ENCODE assay signal across 11 cellular contexts in the genomic region with DNA sequence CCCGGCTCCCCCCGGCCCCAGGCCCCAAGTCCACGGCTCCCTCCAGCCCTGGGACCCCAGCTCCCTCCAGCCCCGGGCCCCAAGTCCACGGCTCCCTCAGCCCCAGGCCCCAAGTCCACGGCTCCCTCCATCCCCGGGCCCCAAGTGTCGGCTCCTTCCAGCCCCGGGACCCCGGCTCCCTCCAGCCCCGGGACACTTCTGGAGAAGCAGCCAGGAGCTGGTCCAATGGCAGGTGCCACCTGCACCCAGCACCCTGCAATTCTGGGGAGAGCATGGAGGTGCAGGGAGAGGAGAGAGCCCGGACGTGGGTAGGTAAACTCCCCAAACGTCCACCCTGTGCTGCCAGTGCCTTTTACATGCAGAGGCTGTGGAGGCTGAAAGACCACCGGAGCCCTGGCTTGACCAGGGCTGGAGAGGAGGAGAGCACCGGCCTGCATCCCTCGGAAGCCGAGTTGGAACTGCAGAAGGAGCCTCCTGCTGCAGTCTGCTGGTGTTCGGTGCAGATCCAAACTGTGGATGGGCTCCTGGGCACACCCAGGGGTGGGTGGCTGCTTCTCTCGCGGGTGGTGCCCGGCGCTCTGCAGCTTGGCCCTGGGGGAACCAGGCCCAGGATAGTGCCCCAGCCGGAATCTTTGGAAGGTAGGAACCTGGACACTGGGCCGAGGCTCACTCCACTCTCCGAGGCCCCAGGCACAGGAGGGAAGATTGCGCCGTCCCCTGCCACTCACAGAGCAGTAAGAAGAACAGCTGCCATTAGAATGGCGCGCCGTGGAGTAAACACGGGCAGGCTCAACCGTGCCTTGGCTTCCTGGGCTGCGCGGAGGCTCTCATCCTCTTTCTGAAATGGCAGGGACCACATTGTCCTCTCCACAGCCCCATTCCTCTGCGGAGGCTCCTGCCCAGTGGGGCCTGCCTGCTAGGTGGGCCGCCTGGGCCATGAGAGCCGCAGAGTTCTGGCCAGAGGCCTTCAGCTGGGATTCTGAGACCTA. TPM values are rescaled to one million over a fixed set of nuclear protein-coding genes. Genes with fewer than 3 reads are reported as not detected.
A peak's percentile ranks its signal among the peaks of the same experiment; 100 is the strongest.
DNase-seq lines count a peak whose midpoint lies in the region; ATAC-seq and TF ChIP-seq lines count a peak whose summit lies in the region.
"Had no signal": no experiment of that assay in that cellular context is flagged by ENCODE, and none has a peak within 500 bp of the region (broad histone marks: within the 10 kb centered on the region; RNA-seq: fewer than 3 reads in every experiment).

No MANE protein-coding gene starts in this region.

- H3K4me3 ChIP-seq in RWPE2 (ENCODE audit: severe bottlenecking) (no peak overlapping the region), ascending aorta (no peak overlapping the region)
- H3K4me3 ChIP-seq: upper lobe of left lung had no signal

- no peak overlapping the region for H3K27ac ChIP-seq in 22Rv1
- no peak overlapping the region for H3K27ac ChIP-seq in RWPE2 (ENCODE audit: poor library complexity, severe bottlenecking)
- H3K27ac ChIP-seq in ascending aorta, result no peak overlapping the region
- H3K27ac ChIP-seq: upper lobe of left lung had no signal

- no peaks in the 10 kb centered on the region for H3K4me1 ChIP-seq in RWPE2 (ENCODE audit: insufficient read depth, poor library complexity, severe bottlenecking)
- no peaks in the 10 kb centered on the region for H3K4me1 ChIP-seq in ascending aorta

- H3K36me3 ChIP-seq in RWPE2 (ENCODE audit: low read depth) (no peaks in the 10 kb centered on the region), ascending aorta (no peaks in the 10 kb centered on the region)
- H3K36me3 ChIP-seq: upper lobe of left lung had no signal

- intact Hi-C loops in ascending aorta (cut with DNase I), result no loop called here

- ATAC-seq in GM19463 (IDR thresholded peaks at IDR 0.05; ENCODE audit: unreplicated experiment) (peak; percentile 13), RWPE2 (ENCODE audit: low read depth) (peak; percentile 9; the same call in 2 of the 3 replicates), left lobe of liver (peak; percentile 18)

- DNase-seq in RWPE2 (ENCODE audit: low spot score) (peak; percentile 45), left lobe of liver (ENCODE audit: low spot score) (no peak), Ammon's horn (ENCODE audit: low spot score) (no peak), NCI-H446 treated with DMSO at 0.1 percent for 48 hours (lab: John Stamatoyannopoulos, UW) (no peak), ascending aorta (ENCODE audit: low spot score in 2 of 2) (no peak)
- no peak for DNase-seq in central memory CD4-positive, alpha-beta T cell
- DNase-seq: DMS153 had no signal

- H3K27me3 ChIP-seq in RWPE2 (ENCODE audit: insufficient read depth, poor library complexity, severe bottlenecking) (peaks cover 28% of the 10 kb centered on the region), ascending aorta (no peaks in the 10 kb centered on the region)

- H3K9me3 ChIP-seq in RWPE2 (ENCODE audit: severe bottlenecking) (no peaks in the 10 kb centered on the region), ascending aorta (no peaks in the 10 kb centered on the region)
- H3K9me3 ChIP-seq: upper lobe of left lung had no signal

- TF ChIP-seq CTCF in 22Rv1 (IDR thresholded peaks at IDR 0.05) (peak; percentile 71), RWPE2 (IDR thresholded peaks at IDR 0.05; ENCODE audit: poor library complexity, severe bottlenecking) (peak; percentile 52), ascending aorta (IDR thresholded peaks at IDR 0.05) (no peak)

RNA-seq across cellular contexts. Expression of gene SHH, which starts 14.7 kb away (rescaled TPM):
- 17.1 TPM for total RNA-seq in left lobe of liver
- 0.11 TPM for total RNA-seq in ascending aorta
- total RNA-seq: M059J had no signal

Comparison
In these comparisons a context has a peak if more than half of its experiments do, and no peak if none do; other contexts are left out.
1. CTCF ChIP-seq: peak in 22Rv1 (single experiment) and RWPE2 (single experiment); none in ascending aorta (0 of 3).
2. RNA of gene SHH, which starts 14.7 kb away (total RNA-seq): 17.1 TPM in left lobe of liver (single experiment); 0.11 TPM in ascending aorta (single experiment); every median in the first group is over 10 times any median in the second.
3. Peak in every context shown above with its lines, with median percentiles within 50 percentile points of each other: ATAC-seq.